Comparison of ENCODE assay signal across 8 cellular contexts in the genomic region with DNA sequence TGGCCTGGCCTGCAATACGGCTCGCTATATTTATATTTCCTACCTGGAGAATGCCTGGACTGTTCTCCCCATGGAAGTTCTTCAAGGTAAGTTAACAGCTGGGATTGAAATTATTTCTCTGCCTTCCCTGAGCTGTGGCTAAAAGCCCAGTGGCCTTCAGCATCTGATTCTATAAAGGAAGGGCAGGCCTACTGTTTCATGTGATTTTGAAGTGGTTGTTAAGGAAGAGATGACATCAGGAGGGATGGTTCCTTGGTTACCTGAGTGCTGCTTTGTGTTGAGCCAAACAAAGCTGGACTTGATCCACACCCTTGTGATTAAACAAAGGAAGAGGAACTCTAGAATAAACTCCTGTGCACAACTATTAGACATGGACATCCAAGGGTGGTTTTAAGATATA.
A peak's percentile ranks its signal among the peaks of the same experiment; 100 is the strongest.
DNase-seq lines count a peak whose midpoint lies in the region; ATAC-seq and TF ChIP-seq lines count a peak whose summit lies in the region.

No MANE protein-coding gene starts in this region.

- peaks cover 8% of the 10 kb centered on the region; the same call in 1 of the 2 replicates for H3K79me2 ChIP-seq in MM.1S (ENCODE audit: low read length)

- no peaks in the 10 kb centered on the region for H3K4me1 ChIP-seq in esophagus (ENCODE audit: control insufficient read depth in 2 of 2, insufficient read depth in 2 of 2, low read length in 1 of 2)
- peaks cover 22% of the 10 kb centered on the region for H3K4me1 ChIP-seq in MM.1S (ENCODE audit: low read length)

- WGBS in esophagus, 2 donors, result 68 to 73% methylated on average over 2 of the region's 2 CpGs

- peak overlapping the region; percentile 18 to 56 for H3K27ac ChIP-seq in esophagus (ENCODE audit: low read depth in 2 of 2, low read length in 1 of 2)
- no peak overlapping the region for H3K27ac ChIP-seq in MM.1S (ENCODE audit: low read length)

- H3K4me2 ChIP-seq in MM.1S (ENCODE audit: low read depth, low read length), result no peak overlapping the region

- H3K9ac ChIP-seq in MM.1S (ENCODE audit: low read length), result no peak overlapping the region

- no peak for ATAC-seq in GM19351 (IDR thresholded peaks at IDR 0.05; ENCODE audit: unreplicated experiment)

- no peak for TF ChIP-seq CTCF in HFF-Myc (IDR thresholded peaks at IDR 0.05; ENCODE audit: low read depth, low read length, missing control alignments)
- TF ChIP-seq CTCF in MM.1S (IDR thresholded peaks at IDR 0.05; ENCODE audit: low read length), result no peak

- no peak overlapping the region for H2AFZ ChIP-seq in MM.1S (ENCODE audit: low read length)

- H4K20me1 ChIP-seq in MM.1S (ENCODE audit: insufficient read depth, low read length), result no peaks in the 10 kb centered on the region

- H3K9me3 ChIP-seq in esophagus (ENCODE audit: control insufficient read depth in 2 of 2, insufficient read depth in 1 of 2, low read depth in 1 of 2, low read length in 1 of 2) (no peaks in the 10 kb centered on the region), MM.1S (replicated peaks; ENCODE audit: insufficient read depth, low read length) (no peaks in the 10 kb centered on the region)

- H3K4me3 ChIP-seq in HFF-Myc (replicated peaks; ENCODE audit: low read depth, low read length) (no peak overlapping the region), esophagus (ENCODE audit: low read depth in 1 of 2, low read length in 2 of 2) (no peak overlapping the region), MM.1S (ENCODE audit: low read length) (no peak overlapping the region)

- peaks cover 7% of the 10 kb centered on the region; the same call in 1 of the 2 replicates for H3F3A ChIP-seq in MM.1S (ENCODE audit: insufficient read depth, low read length)

- H3K36me3 ChIP-seq in esophagus (ENCODE audit: control insufficient read depth in 2 of 2, insufficient read depth in 2 of 2, low read length in 1 of 2), result no peaks in the 10 kb centered on the region
- no peaks in the 10 kb centered on the region for H3K36me3 ChIP-seq in MM.1S (replicated peaks; ENCODE audit: insufficient read depth, low read length)

- no peaks in the 10 kb centered on the region for H3K9me2 ChIP-seq in MM.1S (replicated peaks; ENCODE audit: insufficient read depth, low read length)

- peak; percentile 69 for DNase-seq in HFF-Myc (ENCODE audit: extremely low read depth, low read depth)
- peak; percentile 86 for DNase-seq in NCI-H774 (lab: John Stamatoyannopoulos, UW)
- DNase-seq in pulmonary artery endothelial cell (ENCODE audit: low read depth, low spot score), result peak; percentile 95
- DNase-seq in hypothalamus (lab: John Stamatoyannopoulos, UW), result no peak
- DNase-seq in OCI-M2 (lab: John Stamatoyannopoulos, UW; ENCODE audit: unreplicated experiment), result no peak
- DNase-seq in MM.1S, result no peak

- H3K27me3 ChIP-seq in esophagus (ENCODE audit: control insufficient read depth in 1 of 2, insufficient read depth in 2 of 2, low read length in 2 of 2), result no peaks in the 10 kb centered on the region
- no peaks in the 10 kb centered on the region for H3K27me3 ChIP-seq in MM.1S (replicated peaks; ENCODE audit: insufficient read depth, low read length)

Comparison
In these comparisons a context has a peak if more than half of its experiments do, and no peak if none do; other contexts are left out.
1. DNase-seq: peak in HFF-Myc (single experiment), NCI-H774 (single experiment) and pulmonary artery endothelial cell (single experiment); none in hypothalamus (0 of 51), OCI-M2 (single experiment) and MM.1S (single experiment).